Comparison of ENCODE assay signal across 34 cellular contexts in genomic region chr2:236034974-236035373, GRCh38.
"Had no signal": no experiment of that assay in that cellular context is flagged by ENCODE, and none has a peak within 500 bp of the region (broad histone marks: within the 10 kb centered on the region; RNA-seq: fewer than 3 reads in every experiment).

No MANE protein-coding gene starts in this region.

- DNase-seq: activated B cell treated with CpG ODN at 0.5 μM for 24 hours; activated CD4-positive, alpha-beta memory T cell treated with anti-CD3 and anti-CD28 coated beads, Interleukin-2, amount 10 ng/mL, durations not matched to agents 7 days and 5 days; activated CD4-positive, alpha-beta T cell treated with anti-CD3 and anti-CD28 coated beads for 4 hours; activated CD4-positive, CD25-positive, alpha-beta regulatory T cell treated with anti-CD3 and anti-CD28 coated beads, Interleukin-2, amount 50 U/mL, for 72 hours; activated CD8-positive, alpha-beta memory T cell treated with anti-CD3 and anti-CD28 coated beads for 24 hours; activated CD8-positive, alpha-beta memory T cell treated with anti-CD3 and anti-CD28 coated beads, Interleukin-2, amount 10 ng/mL, durations not matched to agents 7 days and 5 days; activated CD8-positive, alpha-beta memory T cell treated with anti-CD3 and anti-CD28 coated beads, Interleukin-2, amount 50 U/mL, for 48 hours; activated effector memory CD4-positive, alpha-beta T cell treated with Interleukin-2 at 50 U/mL for 16 hours; activated naive CD4-positive, alpha-beta T cell treated with anti-CD3 and anti-CD28 coated beads, Interleukin-2, amount 10 ng/mL, durations not matched to agents 7 days and 5 days; activated naive CD8-positive, alpha-beta T cell treated with anti-CD3 and anti-CD28 coated beads, Interleukin-2, amount 50 U/mL, for 24 hours; activated T-cell treated with anti-CD3 and anti-CD28 coated beads, Interleukin-2, amount 50 U/mL, for 48 hours; anterior cingulate cortex; NCI-H1092 treated with DMSO at 0.1 percent for 48 hours; NCI-H1417; NCI-H146; NCI-H187; NCI-H2029 treated with DMSO at 0.1 percent for 48 hours; NCI-H2107; NCI-H2171; NCI-H510A; NCI-H526; NCI-H748 treated with DMSO at 0.1 percent for 48 hours; NK-92 treated with Interleukin-12 subunit alpha and Interleukin-12 subunit beta, amount 100 ng/mL, for 24 hours; PC-3; Peyer's patch; RPMI8226; SW 1271; T-helper 1 cell; T-helper 2 cell; T-helper 9 cell had no signal

- H3K4me3 ChIP-seq: K562, Peyer's patch had no signal

- H3K9me3 Mint-ChIP-seq: activated B cell treated with CpG ODN at 0.5 μM for 24 hours had no signal

- H3K4me3 Mint-ChIP-seq: activated B cell treated with CpG ODN at 0.5 μM for 24 hours; activated CD4-positive, alpha-beta memory T cell treated with anti-CD3 and anti-CD28 coated beads, Interleukin-2, amount 10 ng/mL, durations not matched to agents 7 days and 5 days; activated CD8-positive, alpha-beta memory T cell treated with anti-CD3 and anti-CD28 coated beads, Interleukin-2, amount 10 ng/mL, durations not matched to agents 7 days and 5 days; activated naive CD4-positive, alpha-beta T cell treated with anti-CD3 and anti-CD28 coated beads, Interleukin-2, amount 10 ng/mL, durations not matched to agents 7 days and 5 days; activated naive CD8-positive, alpha-beta T cell; activated naive CD8-positive, alpha-beta T cell treated with anti-CD3 and anti-CD28 coated beads, Interleukin-2, amount 50 U/mL, for 24 hours; brain had no signal

- ATAC-seq: activated CD8-positive, alpha-beta memory T cell treated with anti-CD3 and anti-CD28 coated beads, Interleukin-2, amount 10 ng/mL, durations not matched to agents 7 days and 5 days; activated naive CD8-positive, alpha-beta T cell treated with anti-CD3 and anti-CD28 coated beads, Interleukin-2, amount 50 U/mL, for 24 hours; K562; PC-3 had no signal

- H3K4me1 ChIP-seq: Peyer's patch had no signal

- H3K9me3 ChIP-seq: Peyer's patch had no signal

- H3K27ac ChIP-seq: Peyer's patch, VCaP had no signal

- H3K4me1 Mint-ChIP-seq: activated B cell treated with CpG ODN at 0.5 μM for 24 hours; activated CD4-positive, alpha-beta memory T cell treated with anti-CD3 and anti-CD28 coated beads, Interleukin-2, amount 10 ng/mL, durations not matched to agents 7 days and 5 days; activated CD8-positive, alpha-beta memory T cell treated with anti-CD3 and anti-CD28 coated beads, Interleukin-2, amount 10 ng/mL, durations not matched to agents 7 days and 5 days; activated naive CD4-positive, alpha-beta T cell treated with anti-CD3 and anti-CD28 coated beads, Interleukin-2, amount 10 ng/mL, durations not matched to agents 7 days and 5 days; activated naive CD8-positive, alpha-beta T cell treated with anti-CD3 and anti-CD28 coated beads, Interleukin-2, amount 50 U/mL, for 24 hours; brain had no signal

- H3K27me3 ChIP-seq: Peyer's patch had no signal

- H3K36me3 Mint-ChIP-seq: activated CD8-positive, alpha-beta memory T cell treated with anti-CD3 and anti-CD28 coated beads, Interleukin-2, amount 10 ng/mL, durations not matched to agents 7 days and 5 days; activated naive CD4-positive, alpha-beta T cell treated with anti-CD3 and anti-CD28 coated beads, Interleukin-2, amount 10 ng/mL, durations not matched to agents 7 days and 5 days; activated naive CD8-positive, alpha-beta T cell had no signal

- H3K27me3 Mint-ChIP-seq: activated B cell treated with CpG ODN at 0.5 μM for 24 hours; activated CD4-positive, alpha-beta memory T cell treated with anti-CD3 and anti-CD28 coated beads, Interleukin-2, amount 10 ng/mL, durations not matched to agents 7 days and 5 days; activated CD8-positive, alpha-beta memory T cell treated with anti-CD3 and anti-CD28 coated beads, Interleukin-2, amount 10 ng/mL, durations not matched to agents 7 days and 5 days; activated naive CD4-positive, alpha-beta T cell treated with anti-CD3 and anti-CD28 coated beads, Interleukin-2, amount 10 ng/mL, durations not matched to agents 7 days and 5 days; activated naive CD8-positive, alpha-beta T cell; activated naive CD8-positive, alpha-beta T cell treated with anti-CD3 and anti-CD28 coated beads, Interleukin-2, amount 50 U/mL, for 24 hours; brain had no signal

- H3K27ac Mint-ChIP-seq: activated B cell treated with CpG ODN at 0.5 μM for 24 hours; activated CD4-positive, alpha-beta memory T cell treated with anti-CD3 and anti-CD28 coated beads, Interleukin-2, amount 10 ng/mL, durations not matched to agents 7 days and 5 days; activated CD8-positive, alpha-beta memory T cell treated with anti-CD3 and anti-CD28 coated beads, Interleukin-2, amount 10 ng/mL, durations not matched to agents 7 days and 5 days; activated naive CD4-positive, alpha-beta T cell treated with anti-CD3 and anti-CD28 coated beads, Interleukin-2, amount 10 ng/mL, durations not matched to agents 7 days and 5 days; activated naive CD8-positive, alpha-beta T cell; activated naive CD8-positive, alpha-beta T cell treated with anti-CD3 and anti-CD28 coated beads, Interleukin-2, amount 50 U/mL, for 24 hours; brain had no signal
